In genomic region chr1:53062731-53063591, GRCh38 we compare ENCODE assay signal across 1 cellular context.
TF ChIP-seq lines count a peak whose summit lies in the region.

No MANE protein-coding gene starts in this region.

TF ChIP-seq in IMR-90, 13 proteins besides CTCF, POLR2A, EP300 and RAD21 (continued from another document):
- no peak for TF ChIP-seq FOS (IDR thresholded peaks at IDR 0.05; ENCODE audit: low read depth, low read length)
- no peak for TF ChIP-seq USF2 (IDR thresholded peaks at IDR 0.05; ENCODE audit: low read depth, low read length)
- no peak for TF ChIP-seq NFE2L2 (IDR thresholded peaks at IDR 0.05; ENCODE audit: low read depth, low read length)
- TF ChIP-seq MAZ (IDR thresholded peaks at IDR 0.05; ENCODE audit: borderline replicate concordance, low read depth, low read length), result no peak
- no peak for TF ChIP-seq SMC3 (IDR thresholded peaks at IDR 0.05; ENCODE audit: low read depth, low read length)
- no peak for TF ChIP-seq RCOR1 (IDR thresholded peaks at IDR 0.05; ENCODE audit: insufficient replicate concordance, low read length)
- no peak for TF ChIP-seq CHD1 (IDR thresholded peaks at IDR 0.05; ENCODE audit: low read depth, low read length)
- no peak for TF ChIP-seq RFX5 (IDR thresholded peaks at IDR 0.05; ENCODE audit: low read depth, low read length)
- TF ChIP-seq BHLHE40 (IDR thresholded peaks at IDR 0.05; ENCODE audit: low read depth, low read length), result no peak
- no peak for TF ChIP-seq CEBPB (IDR thresholded peaks at IDR 0.05; ENCODE audit: low read depth, low read length)
- no peak for TF ChIP-seq ELK1 (IDR thresholded peaks at IDR 0.05; ENCODE audit: borderline replicate concordance, low read depth, low read length)
